In genomic region chr6:158869010-158869603, GRCh38 we compare ENCODE assay signal across 8 cellular contexts.
DNase-seq lines count a peak whose midpoint lies in the region; ATAC-seq lines count a peak whose summit lies in the region.

No MANE protein-coding gene starts in this region.

- H3K27ac Mint-ChIP-seq in activated naive CD8-positive, alpha-beta T cell, result peak overlapping the region; percentile 99
- H3K27ac Mint-ChIP-seq in stimulated activated effector memory CD8-positive, alpha-beta T cell treated with anti-CD3 and anti-CD28 coated beads, Interleukin-12 subunit alpha, Interleukin-12 subunit beta, amount 100 ng/mL, for 72 hours, result peak overlapping the region; percentile 100

- DNase-seq in DMS53 treated with DMSO at 0.1 percent for 48 hours (lab: John Stamatoyannopoulos, UW; ENCODE audit: unreplicated experiment) (peak; percentile 54), NCI-H1105 treated with DMSO at 0.1 percent for 48 hours (lab: John Stamatoyannopoulos, UW) (peak; percentile 97), activated gamma-delta T cell (lab: John Stamatoyannopoulos, UW) (no peak)
- DNase-seq in stimulated activated effector memory CD8-positive, alpha-beta T cell treated with anti-CD3 and anti-CD28 coated beads, Interleukin-12 subunit alpha, Interleukin-12 subunit beta, amount 100 ng/mL, for 72 hours (ENCODE audit: low spot score in 2 of 2), result no peak
- DNase-seq in effector CD8-positive, alpha-beta T cell (lab: John Stamatoyannopoulos, UW), result no peak

- no peaks in the 10 kb centered on the region for H3K36me3 ChIP-seq in iPS-15b (ENCODE audit: control insufficient read depth, insufficient read depth, low read length)

- no peaks in the 10 kb centered on the region for H3K9me3 Mint-ChIP-seq in activated naive CD8-positive, alpha-beta T cell (ENCODE audit: low read depth)
- H3K9me3 Mint-ChIP-seq in stimulated activated effector memory CD8-positive, alpha-beta T cell treated with anti-CD3 and anti-CD28 coated beads, Interleukin-12 subunit alpha, Interleukin-12 subunit beta, amount 100 ng/mL, for 72 hours, result no peaks in the 10 kb centered on the region

- peak overlapping the region; percentile 85 for H3K9ac ChIP-seq in iPS-15b (ENCODE audit: low read depth, low read length)

- peak overlapping the region; percentile 84 for H3K4me3 Mint-ChIP-seq in activated naive CD8-positive, alpha-beta T cell
- H3K4me3 Mint-ChIP-seq in stimulated activated effector memory CD8-positive, alpha-beta T cell treated with anti-CD3 and anti-CD28 coated beads, Interleukin-12 subunit alpha, Interleukin-12 subunit beta, amount 100 ng/mL, for 72 hours, result peak overlapping the region; percentile 84

- ATAC-seq in GM21717 (IDR thresholded peaks at IDR 0.05; ENCODE audit: unreplicated experiment), result peak; percentile 32
- peak; percentile 67 for ATAC-seq in stimulated activated effector memory CD8-positive, alpha-beta T cell treated with anti-CD3 and anti-CD28 coated beads, Interleukin-12 subunit alpha, Interleukin-12 subunit beta, amount 100 ng/mL, for 72 hours

- no peaks in the 10 kb centered on the region for H3K27me3 ChIP-seq in iPS-15b (ENCODE audit: control insufficient read depth, insufficient read depth, low read length)

- no peaks in the 10 kb centered on the region for H3K36me3 Mint-ChIP-seq in activated naive CD8-positive, alpha-beta T cell
- peaks cover 20% of the 10 kb centered on the region for H3K36me3 Mint-ChIP-seq in stimulated activated effector memory CD8-positive, alpha-beta T cell treated with anti-CD3 and anti-CD28 coated beads, Interleukin-12 subunit alpha, Interleukin-12 subunit beta, amount 100 ng/mL, for 72 hours

- peaks cover 10% of the 10 kb centered on the region for H3K4me1 ChIP-seq in iPS-15b (ENCODE audit: control insufficient read depth, insufficient read depth, low read length)

- peak overlapping the region; percentile 59 for H3K4me3 ChIP-seq in iPS-15b (ENCODE audit: low read depth, low read length)

- no peaks in the 10 kb centered on the region for H3K9me3 ChIP-seq in iPS-15b (ENCODE audit: control insufficient read depth, insufficient read depth, low read length)

- H3K4me1 Mint-ChIP-seq in activated naive CD8-positive, alpha-beta T cell (ENCODE audit: low read depth), result peaks cover 42% of the 10 kb centered on the region
- H3K4me1 Mint-ChIP-seq in stimulated activated effector memory CD8-positive, alpha-beta T cell treated with anti-CD3 and anti-CD28 coated beads, Interleukin-12 subunit alpha, Interleukin-12 subunit beta, amount 100 ng/mL, for 72 hours, result peaks cover 31% of the 10 kb centered on the region

- H3K27me3 Mint-ChIP-seq in activated naive CD8-positive, alpha-beta T cell, result no peaks in the 10 kb centered on the region

Comparison
In these comparisons a context has a peak if more than half of its experiments do, and no peak if none do; other contexts are left out.
1. DNase-seq: peak in DMS53 treated with DMSO at 0.1 percent for 48 hours (single experiment) and NCI-H1105 treated with DMSO at 0.1 percent for 48 hours (single experiment); none in stimulated activated effector memory CD8-positive, alpha-beta T cell treated with anti-CD3 and anti-CD28 coated beads, Interleukin-12 subunit alpha, Interleukin-12 subunit beta, amount 100 ng/mL, for 72 hours (0 of 2), effector CD8-positive, alpha-beta T cell (single experiment) and activated gamma-delta T cell (single experiment).